Comparison of ENCODE assay signal across 11 cellular contexts in genomic region chr17:74206332-74206818, GRCh38. TPM values are rescaled to one million over a fixed set of nuclear protein-coding genes. Genes with fewer than 3 reads are reported as not detected.
DNase-seq lines count a peak whose midpoint lies in the region; ATAC-seq, FAIRE-seq and TF ChIP-seq lines count a peak whose summit lies in the region.
"Had no signal": no experiment of that assay in that cellular context is flagged by ENCODE, and none has a peak within 500 bp of the region (broad histone marks: within the 10 kb centered on the region; RNA-seq: fewer than 3 reads in every experiment).

No MANE protein-coding gene starts in this region.

- CTCF ChIA-PET in activated naive CD4-positive, alpha-beta T cell treated with anti-CD3 and anti-CD28 coated beads, Interleukin-2, amount 10 ng/mL, durations not matched to agents 7 days and 5 days (lab: Charles Lee): interaction anchor here (1.1 to 1.9 kb wide), 2 partner anchors 90 to 92 kb away, joined by 3 to 7 read pairs; no protein-coding TSS in a partner anchor
- CTCF ChIA-PET in endothelial cell of umbilical vein (lab: Charles Lee): interaction anchor here (1.0 kb wide), 1 partner anchor 156 kb away, joined by 3 read pairs; no protein-coding TSS in a partner anchor

- peaks cover 23% of the 10 kb centered on the region for H3K27me3 Mint-ChIP-seq in activated naive CD4-positive, alpha-beta T cell treated with anti-CD3 and anti-CD28 coated beads, Interleukin-2, amount 10 ng/mL, durations not matched to agents 7 days and 5 days
- H3K27me3 Mint-ChIP-seq in stimulated activated naive B cell treated with anti-CD40 and anti-IgM and Interleukin-4, amounts not matched to agents 10 μg/mL and 1 μg/mL and 100 μg/mL, for 72 hours: peaks cover 2 to 11% of the 10 kb centered on the region in 2 donors

- DNase-seq in activated naive CD4-positive, alpha-beta T cell treated with anti-CD3 and anti-CD28 coated beads, Interleukin-2, amount 10 ng/mL, durations not matched to agents 7 days and 5 days: no peak
- no peak for DNase-seq in activated naive CD4-positive, alpha-beta T cell treated with anti-CD3 and anti-CD28 coated beads, Interleukin-2, amount 50 U/mL, for 72 hours (ENCODE audit: low spot score in 2 of 2)
- DNase-seq in SK-MEL-5 (ENCODE audit: low read depth, low spot score) (peak; percentile 68), endothelial cell of umbilical vein (ENCODE audit: low read depth, low spot score) (no peak), SHP77 (lab: John Stamatoyannopoulos, UW) (no peak), coronary artery (ENCODE audit: low spot score) (no peak)
- DNase-seq in stimulated activated naive B cell treated with anti-CD40 and anti-IgM and Interleukin-4, amounts not matched to agents 10 μg/mL and 1 μg/mL and 100 μg/mL, for 72 hours: no peak
- DNase-seq: NCI-H2171; stimulated activated CD4-positive, alpha-beta T cell treated with anti-CD3 and anti-CD28 coated beads, Interleukin-15, amount 100 ng/mL, for 24 hours had no signal

- H3K9me1 ChIP-seq in endothelial cell of umbilical vein (replicated peaks; ENCODE audit: control insufficient read depth, extremely low read depth, insufficient read depth, low read length): no peaks in the 10 kb centered on the region

- no peaks in the 10 kb centered on the region for H4K20me1 ChIP-seq in endothelial cell of umbilical vein (replicated peaks; ENCODE audit: control insufficient read depth, extremely low read depth, insufficient read depth, low read length)

- ATAC-seq in activated naive CD4-positive, alpha-beta T cell treated with anti-CD3 and anti-CD28 coated beads, Interleukin-2, amount 50 U/mL, for 72 hours: no peak
- no peak for ATAC-seq in stimulated activated naive B cell treated with anti-CD40 and anti-IgM and Interleukin-4, amounts not matched to agents 10 μg/mL and 1 μg/mL and 100 μg/mL, for 72 hours (replicated peaks)
- ATAC-seq in HG03280 (IDR thresholded peaks at IDR 0.05; ENCODE audit: unreplicated experiment): no peak

- in situ Hi-C loops in SK-MEL-5 (cut with HindIII; ENCODE audit: low pct_unique_long_range_greater_than_20kb, low sequenced_read_pairs): no loop called here

- no peaks in the 10 kb centered on the region for H3K9me3 Mint-ChIP-seq in activated naive CD4-positive, alpha-beta T cell treated with anti-CD3 and anti-CD28 coated beads, Interleukin-2, amount 10 ng/mL, durations not matched to agents 7 days and 5 days
- no peaks in the 10 kb centered on the region for H3K9me3 Mint-ChIP-seq in activated naive CD4-positive, alpha-beta T cell treated with anti-CD3 and anti-CD28 coated beads, Interleukin-2, amount 50 U/mL, for 72 hours
- no peaks in the 10 kb centered on the region for H3K9me3 Mint-ChIP-seq in stimulated activated naive B cell treated with anti-CD40 and anti-IgM and Interleukin-4, amounts not matched to agents 10 μg/mL and 1 μg/mL and 100 μg/mL, for 72 hours
- H3K9me3 Mint-ChIP-seq: dendritic cell treated with granulocyte-macrophage colony-stimulating factor and Interleukin-4, amounts not matched to agents 40 ng/mL and 50 ng/mL, for 4 days had no signal

- peak overlapping the region; percentile 5 for H3K4me2 ChIP-seq in endothelial cell of umbilical vein (ENCODE audit: insufficient read depth, low read length)

- no peaks in the 10 kb centered on the region for H3K9me3 ChIP-seq in endothelial cell of umbilical vein (replicated peaks; ENCODE audit: control insufficient read depth, insufficient read depth, low read length)

- BruUV-seq in endothelial cell of umbilical vein (replicated peaks; lab: Mats Ljungman, UMichigan): no TSS peak

- POLR2A ChIA-PET in endothelial cell of umbilical vein (lab: Charles Lee): interaction anchor here (0.7 to 0.9 kb wide), 2 partner anchors 408 to 570 kb away, joined by 3 read pairs; a partner anchor contains a TSS

- H3K9ac ChIP-seq in endothelial cell of umbilical vein (replicated peaks; ENCODE audit: extremely low read depth, insufficient read depth, low read length): no peak overlapping the region

- peaks cover 51% of the 10 kb centered on the region for H3K36me3 Mint-ChIP-seq in activated naive CD4-positive, alpha-beta T cell treated with anti-CD3 and anti-CD28 coated beads, Interleukin-2, amount 10 ng/mL, durations not matched to agents 7 days and 5 days
- H3K36me3 Mint-ChIP-seq in activated naive CD4-positive, alpha-beta T cell treated with anti-CD3 and anti-CD28 coated beads, Interleukin-2, amount 50 U/mL, for 72 hours: peaks cover 22 to 38% of the 10 kb centered on the region in 2 donors
- H3K36me3 Mint-ChIP-seq in stimulated activated naive B cell treated with anti-CD40 and anti-IgM and Interleukin-4, amounts not matched to agents 10 μg/mL and 1 μg/mL and 100 μg/mL, for 72 hours: peaks cover 37 to 47% of the 10 kb centered on the region in 2 donors

- peaks cover 64% of the 10 kb centered on the region for H3K4me1 Mint-ChIP-seq in activated naive CD4-positive, alpha-beta T cell treated with anti-CD3 and anti-CD28 coated beads, Interleukin-2, amount 10 ng/mL, durations not matched to agents 7 days and 5 days
- peaks cover 34 to 65% of the 10 kb centered on the region in 2 donors for H3K4me1 Mint-ChIP-seq in stimulated activated naive B cell treated with anti-CD40 and anti-IgM and Interleukin-4, amounts not matched to agents 10 μg/mL and 1 μg/mL and 100 μg/mL, for 72 hours

- no peak overlapping the region for H2AFZ ChIP-seq in endothelial cell of umbilical vein (ENCODE audit: low read depth, low read length)

- peak; percentile 69 for FAIRE-seq in endothelial cell of umbilical vein (lab: Jason Lieb, UNC)

- no peak overlapping the region for H3K4me3 ChIP-seq in endothelial cell of umbilical vein (replicated peaks in 1 of 3; ENCODE audit: insufficient read depth in 1 of 3, low read depth in 1 of 3, low read length in 3 of 3)
- no peak overlapping the region for H3K4me3 ChIP-seq in coronary artery

- no peak overlapping the region for H3K27ac Mint-ChIP-seq in activated naive CD4-positive, alpha-beta T cell treated with anti-CD3 and anti-CD28 coated beads, Interleukin-2, amount 10 ng/mL, durations not matched to agents 7 days and 5 days
- H3K27ac Mint-ChIP-seq in activated naive CD4-positive, alpha-beta T cell treated with anti-CD3 and anti-CD28 coated beads, Interleukin-2, amount 50 U/mL, for 72 hours: peak overlapping the region in 1 of 2 donors; percentile 62
- H3K27ac Mint-ChIP-seq in stimulated activated naive B cell treated with anti-CD40 and anti-IgM and Interleukin-4, amounts not matched to agents 10 μg/mL and 1 μg/mL and 100 μg/mL, for 72 hours: peak overlapping the region; percentile 91
- H3K27ac Mint-ChIP-seq: dendritic cell treated with granulocyte-macrophage colony-stimulating factor and Interleukin-4, amounts not matched to agents 40 ng/mL and 50 ng/mL, for 4 days had no signal

- peaks cover 21 to 28% of the 10 kb centered on the region in 2 experiments for H3K36me3 ChIP-seq in endothelial cell of umbilical vein (ENCODE audit: control insufficient read depth in 2 of 2, extremely low read depth in 1 of 2, insufficient read depth in 2 of 2, low read length in 2 of 2)

- dilution Hi-C loops in endothelial cell of umbilical vein (cut with MboI; ENCODE audit: extremely low pct_ligation_motif_present, low sequenced_read_pairs): no loop called here

- peaks cover 48% of the 10 kb centered on the region for H3K79me2 ChIP-seq in endothelial cell of umbilical vein (ENCODE audit: control insufficient read depth, insufficient read depth, low read length)

- no peak for TF ChIP-seq POLR2A in endothelial cell of umbilical vein (IDR thresholded peaks at IDR 0.05; ENCODE audit: low read depth, low read length)

- H3K4me1 ChIP-seq in endothelial cell of umbilical vein (ENCODE audit: control insufficient read depth, extremely low read depth, insufficient read depth, low read length): peaks cover 24% of the 10 kb centered on the region

- no peak overlapping the region for H3K27ac ChIP-seq in endothelial cell of umbilical vein (ENCODE audit: insufficient read depth, low read depth, low read length)
- H3K27ac ChIP-seq in coronary artery: no peak overlapping the region

- no peak for TF ChIP-seq CTCF in endothelial cell of umbilical vein (IDR thresholded peaks at IDR 0.05; ENCODE audit: extremely low read depth in 1 of 2, insufficient read depth in 1 of 2, low read depth in 1 of 2, low read length in 2 of 2)
- no peak for TF ChIP-seq CTCF in coronary artery (IDR thresholded peaks at IDR 0.05)

- H3K27me3 ChIP-seq in endothelial cell of umbilical vein (ENCODE audit: control insufficient read depth in 2 of 2, insufficient read depth in 2 of 2, low read length in 2 of 2): peaks cover 6 to 9% of the 10 kb centered on the region in 2 experiments

- H3K4me3 Mint-ChIP-seq in activated naive CD4-positive, alpha-beta T cell treated with anti-CD3 and anti-CD28 coated beads, Interleukin-2, amount 10 ng/mL, durations not matched to agents 7 days and 5 days: peak overlapping the region; percentile 45
- peak overlapping the region; percentile 37 to 48 for H3K4me3 Mint-ChIP-seq in stimulated activated naive B cell treated with anti-CD40 and anti-IgM and Interleukin-4, amounts not matched to agents 10 μg/mL and 1 μg/mL and 100 μg/mL, for 72 hours
- H3K4me3 Mint-ChIP-seq: dendritic cell treated with granulocyte-macrophage colony-stimulating factor and Interleukin-4, amounts not matched to agents 40 ng/mL and 50 ng/mL, for 4 days had no signal

- intact Hi-C loops in endothelial cell of umbilical vein (cut with micrococcal nuclease): loop anchor here (10.0 kb wide), 1 partner anchor 972 kb away; a partner anchor contains a TSS

RNA-seq across cellular contexts. Expression of gene RPL38, which starts 2.9 kb away (rescaled TPM):
- 1,000 to 10,000 TPM; 1,423 to 1,466 TPM for total RNA-seq in activated naive CD4-positive, alpha-beta T cell treated with anti-CD3 and anti-CD28 coated beads, Interleukin-2, amount 50 U/mL, for 72 hours
- total RNA-seq in SK-MEL-5 (2014; rRNA removed; shearing (Covaris generic)): 7,933 and 8,102 TPM in 2 replicates
- polyA plus RNA-seq in SK-MEL-5 (2015; cell fraction: cytosol; rRNA removed): 1,340 and 1,484 TPM in 2 replicates
- polyA plus RNA-seq in SK-MEL-5 (2015; cell fraction: nucleus; rRNA removed): 388 and 442 TPM in 2 replicates
- 1,006 and 1,060 TPM in 2 replicates for total RNA-seq in endothelial cell of umbilical vein
- polyA plus RNA-seq in endothelial cell of umbilical vein: 256 and 366 TPM in 2 replicates
- polyA plus RNA-seq in endothelial cell of umbilical vein (2011; cell fraction: cytosol; rRNA removed): 1,088 and 1,625 TPM in 2 replicates
- 326 and 795 TPM in 2 replicates for polyA plus RNA-seq in endothelial cell of umbilical vein (2011; cell fraction: nucleus; rRNA removed)
- polyA plus RNA-seq in endothelial cell of umbilical vein (2012): 3,629 and 5,153 TPM in 2 replicates
- polyA minus RNA-seq in endothelial cell of umbilical vein: 668 and 715 TPM in 2 replicates
- 605 TPM for polyA minus RNA-seq in endothelial cell of umbilical vein (2011; cell fraction: cytosol; rRNA and poly(A)+ RNA removed)
- 71.9 and 123 TPM in 2 replicates for polyA minus RNA-seq in endothelial cell of umbilical vein (2011; cell fraction: nucleus; rRNA and poly(A)+ RNA removed)

RNA-seq across cellular contexts. Expression of gene TTYH2, which starts 7.0 kb away (rescaled TPM):
- 1 to 10 TPM; 2.2 to 5.6 TPM for total RNA-seq in activated naive CD4-positive, alpha-beta T cell treated with anti-CD3 and anti-CD28 coated beads, Interleukin-2, amount 50 U/mL, for 72 hours
- total RNA-seq in SK-MEL-5 (2014; rRNA removed; shearing (Covaris generic)): 72.7 and 72.9 TPM in 2 replicates
- polyA plus RNA-seq in SK-MEL-5 (2015; cell fraction: cytosol; rRNA removed): 101 and 121 TPM in 2 replicates
- polyA plus RNA-seq in SK-MEL-5 (2015; cell fraction: nucleus; rRNA removed): 150 and 160 TPM in 2 replicates
- total RNA-seq in endothelial cell of umbilical vein: 0.75 and 1.1 TPM in 2 replicates
- 1.7 and 2.0 TPM in 2 replicates for polyA plus RNA-seq in endothelial cell of umbilical vein
- polyA plus RNA-seq in endothelial cell of umbilical vein (2011; cell fraction: cytosol; rRNA removed): 1.1 TPM in 2 replicates
- polyA plus RNA-seq in endothelial cell of umbilical vein (2011; cell fraction: nucleus; rRNA removed): 1.7 and 1.8 TPM in 2 replicates
- polyA plus RNA-seq in endothelial cell of umbilical vein (2012): 1.5 and 2.2 TPM in 2 replicates
- polyA minus RNA-seq in endothelial cell of umbilical vein: 0.63 and 3.4 TPM in 2 replicates
- polyA minus RNA-seq in endothelial cell of umbilical vein (2011; cell fraction: cytosol; rRNA and poly(A)+ RNA removed): not detected
- polyA minus RNA-seq in endothelial cell of umbilical vein (2011; cell fraction: nucleus; rRNA and poly(A)+ RNA removed): 0.38 and 0.96 TPM in 2 replicates

Comparison
In these comparisons a context has a peak if more than half of its experiments do, and no peak if none do; other contexts are left out.
1. RNA of gene TTYH2, which starts 7.0 kb away (total RNA-seq): 72.7 to 72.9 TPM in SK-MEL-5; 2.2 to 5.6 TPM in activated naive CD4-positive, alpha-beta T cell treated with anti-CD3 and anti-CD28 coated beads, Interleukin-2, amount 50 U/mL, for 72 hours and 0.75 to 1.1 TPM in endothelial cell of umbilical vein; every median in the first group is over 10 times any median in the second.